In the genomic region with DNA sequence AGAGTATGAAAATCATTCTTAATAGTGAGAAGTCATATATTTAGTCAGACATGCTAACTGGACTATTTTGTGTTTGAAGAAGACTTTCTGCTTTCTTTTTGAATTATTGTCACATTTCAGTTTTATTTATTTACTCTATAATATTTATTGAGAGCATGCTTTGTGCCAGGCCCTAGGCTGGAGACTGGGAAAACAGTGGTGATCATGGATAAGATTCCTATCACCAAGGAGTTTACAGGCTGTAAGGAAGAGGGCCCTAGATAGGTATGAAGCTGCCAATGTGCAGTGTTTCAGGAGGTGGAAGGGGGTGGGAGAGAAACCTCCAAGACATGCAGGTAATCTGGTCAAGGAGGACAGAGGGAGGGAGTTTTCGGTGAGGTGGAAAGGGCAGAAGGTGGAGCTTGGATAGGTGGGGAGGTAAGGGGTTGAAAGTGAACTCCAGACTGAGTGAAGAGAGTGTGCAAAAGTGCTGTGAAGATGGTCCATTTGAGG, we compare ENCODE assay signal across 23 cellular contexts.
A peak's percentile ranks its signal among the peaks of the same experiment; 100 is the strongest.
DNase-seq lines count a peak whose midpoint lies in the region; ATAC-seq and TF ChIP-seq lines count a peak whose summit lies in the region.
"Had no signal": no experiment of that assay in that cellular context is flagged by ENCODE, and none has a peak within 500 bp of the region (broad histone marks: within the 10 kb centered on the region; RNA-seq: fewer than 3 reads in every experiment).

No MANE protein-coding gene starts in this region.

- no peak overlapping the region for H3K4me3 ChIP-seq in CD4-positive, CD25-positive, alpha-beta regulatory T cell (ENCODE audit: low read depth, low read length)
- no peak overlapping the region for H3K4me3 ChIP-seq in naive thymus-derived CD4-positive, alpha-beta T cell (ENCODE audit: low read length)
- H3K4me3 ChIP-seq in heart right ventricle, result no peak overlapping the region
- H3K4me3 ChIP-seq: GM23338, HAP-1, K562 had no signal

- POLR2A ChIA-PET in naive thymus-derived CD4-positive, alpha-beta T cell (lab: Charles Lee), result no interaction called here

- no peaks in the 10 kb centered on the region for H3K27me3 ChIP-seq in CD4-positive, CD25-positive, alpha-beta regulatory T cell (ENCODE audit: control insufficient read depth, insufficient read depth, low read length)
- H3K27me3 ChIP-seq in naive thymus-derived CD4-positive, alpha-beta T cell (ENCODE audit: control insufficient read depth in 2 of 2, insufficient read depth in 2 of 2, low read length in 2 of 2), result no peaks in the 10 kb centered on the region
- H3K27me3 ChIP-seq in heart right ventricle, result no peaks in the 10 kb centered on the region

- H3K27me3 Mint-ChIP-seq in CD4-positive, CD25-positive, alpha-beta regulatory T cell, result no peaks in the 10 kb centered on the region
- H3K27me3 Mint-ChIP-seq in T-helper 17 cell, result no peaks in the 10 kb centered on the region
- H3K27me3 Mint-ChIP-seq in naive thymus-derived CD4-positive, alpha-beta T cell, result no peaks in the 10 kb centered on the region

- peaks cover 23 to 71% (median 55%) of the 10 kb centered on the region in 4 donors for H3K4me1 Mint-ChIP-seq in CD4-positive, CD25-positive, alpha-beta regulatory T cell
- H3K4me1 Mint-ChIP-seq in T-helper 17 cell, result peaks cover 37% of the 10 kb centered on the region
- H3K4me1 Mint-ChIP-seq in naive thymus-derived CD4-positive, alpha-beta T cell, result peaks cover 19 to 84% (median 80%) of the 10 kb centered on the region in 7 donors

- intact Hi-C loops in naive thymus-derived CD4-positive, alpha-beta T cell (cut with micrococcal nuclease), result no loop called here
- intact Hi-C loops in heart right ventricle (cut with DNase I), result no loop called here

- peaks cover 19% of the 10 kb centered on the region for H3K36me3 Mint-ChIP-seq in CD4-positive, CD25-positive, alpha-beta regulatory T cell
- H3K36me3 Mint-ChIP-seq in T-helper 17 cell (ENCODE audit: low read depth), result no peaks in the 10 kb centered on the region
- H3K36me3 Mint-ChIP-seq in naive thymus-derived CD4-positive, alpha-beta T cell, result peaks cover 0 to 43% (median 9%) of the 10 kb centered on the region in 5 donors

- no peak for DNase-seq in CD4-positive, CD25-positive, alpha-beta regulatory T cell
- DNase-seq in T-helper 17 cell (no peak), heart right ventricle (no peak), DMS114 treated with DMSO at 0.1 percent for 48 hours (lab: John Stamatoyannopoulos, UW; ENCODE audit: unreplicated experiment) (no peak)
- no peak for DNase-seq in naive thymus-derived CD4-positive, alpha-beta T cell
- DNase-seq: C1 segment of cervical spinal cord, DMS53, HFFc6, Kasumi-1, MV-4-11, NCI-H1105, NCI-H1436 treated with DMSO at 0.1 percent for 48 hours, NCI-H1930, NCI-H446 treated with DMSO at 0.1 percent for 48 hours, NCI-H526 treated with DMSO at 0.1 percent for 48 hours, SHP77 had no signal

- TF ChIP-seq CTCF in 22Rv1 (IDR thresholded peaks at IDR 0.05) (no peak), heart right ventricle (IDR thresholded peaks at IDR 0.05) (no peak)

- peak overlapping the region in 2 of 3 donors; percentile 12 to 80 for H3K27ac Mint-ChIP-seq in CD4-positive, CD25-positive, alpha-beta regulatory T cell
- peak overlapping the region; percentile 63 for H3K27ac Mint-ChIP-seq in T-helper 17 cell
- peak overlapping the region in 5 of 9 donors; percentile 10 to 74 (median 49) for H3K27ac Mint-ChIP-seq in naive thymus-derived CD4-positive, alpha-beta T cell
- H3K27ac Mint-ChIP-seq: GM23338, HFFc6 had no signal

- CTCF ChIA-PET in naive thymus-derived CD4-positive, alpha-beta T cell (lab: Charles Lee), result no interaction called here

- no peaks in the 10 kb centered on the region for H3K9me3 ChIP-seq in CD4-positive, CD25-positive, alpha-beta regulatory T cell (ENCODE audit: control insufficient read depth in 2 of 2, low read length in 2 of 2)
- H3K9me3 ChIP-seq in T-helper 17 cell (ENCODE audit: control insufficient read depth, low read length, poor library complexity, severe bottlenecking) (no peaks in the 10 kb centered on the region), heart right ventricle (no peaks in the 10 kb centered on the region)
- no peaks in the 10 kb centered on the region for H3K9me3 ChIP-seq in naive thymus-derived CD4-positive, alpha-beta T cell (ENCODE audit: control insufficient read depth in 2 of 3, low read length in 3 of 3)
- H3K9me3 ChIP-seq: HAP-1 had no signal

- H3K36me3 ChIP-seq in CD4-positive, CD25-positive, alpha-beta regulatory T cell (ENCODE audit: control insufficient read depth, insufficient read depth, low read length), result peaks cover 2% of the 10 kb centered on the region
- H3K36me3 ChIP-seq in naive thymus-derived CD4-positive, alpha-beta T cell (ENCODE audit: control insufficient read depth in 2 of 3, insufficient read depth in 3 of 3, low read length in 3 of 3), result no peaks in the 10 kb centered on the region
- no peaks in the 10 kb centered on the region for H3K36me3 ChIP-seq in heart right ventricle
- H3K36me3 ChIP-seq: HAP-1 had no signal

- no peaks in the 10 kb centered on the region for H3K9me3 Mint-ChIP-seq in CD4-positive, CD25-positive, alpha-beta regulatory T cell
- no peaks in the 10 kb centered on the region for H3K9me3 Mint-ChIP-seq in naive thymus-derived CD4-positive, alpha-beta T cell
- H3K9me3 Mint-ChIP-seq: GM23338, HFFc6 had no signal

- no peak for ATAC-seq in CD4-positive, CD25-positive, alpha-beta regulatory T cell (ENCODE audit: low read depth in 2 of 2)
- no peak for ATAC-seq in T-helper 17 cell
- ATAC-seq in naive thymus-derived CD4-positive, alpha-beta T cell, result no peak
- no peak for ATAC-seq in heart right ventricle
- ATAC-seq in GM18498 (IDR thresholded peaks at IDR 0.05; ENCODE audit: unreplicated experiment), result no peak
- ATAC-seq: GM23338, HepG2, K562 had no signal

- no peaks in the 10 kb centered on the region for H3K4me1 ChIP-seq in CD4-positive, CD25-positive, alpha-beta regulatory T cell (ENCODE audit: control insufficient read depth, insufficient read depth, low read length, poor library complexity, severe bottlenecking)
- peaks cover 0 to 12% of the 10 kb centered on the region in 2 donors for H3K4me1 ChIP-seq in naive thymus-derived CD4-positive, alpha-beta T cell (ENCODE audit: control insufficient read depth in 2 of 2, insufficient read depth in 2 of 2, low read length in 2 of 2)
- H3K4me1 ChIP-seq in heart right ventricle, result no peaks in the 10 kb centered on the region
- H3K4me1 ChIP-seq: HAP-1 had no signal

- peak overlapping the region in 1 of 4 donors; percentile 19 for H3K4me3 Mint-ChIP-seq in CD4-positive, CD25-positive, alpha-beta regulatory T cell
- H3K4me3 Mint-ChIP-seq in T-helper 17 cell, result peak overlapping the region; percentile 21
- H3K4me3 Mint-ChIP-seq in naive thymus-derived CD4-positive, alpha-beta T cell, result peak overlapping the region in 2 of 10 donors; percentile 2 to 4
- H3K4me3 Mint-ChIP-seq: GM23338, HFFc6 had no signal

- 94 to 100% methylated on average over 1 of the region's 1 CpG for WGBS in heart right ventricle, 2 donors

- H3K27ac ChIP-seq in 22Rv1 (peak overlapping the region; percentile 52), heart right ventricle (no peak overlapping the region)
- H3K27ac ChIP-seq in CD4-positive, CD25-positive, alpha-beta regulatory T cell (ENCODE audit: insufficient read depth, low read length, poor library complexity, severe bottlenecking), result no peak overlapping the region
- H3K27ac ChIP-seq in naive thymus-derived CD4-positive, alpha-beta T cell (ENCODE audit: low read depth, low read length), result no peak overlapping the region
- H3K27ac ChIP-seq: RWPE1 had no signal
